17 cellular contexts compared by ENCODE assay signal in the genomic region with DNA sequence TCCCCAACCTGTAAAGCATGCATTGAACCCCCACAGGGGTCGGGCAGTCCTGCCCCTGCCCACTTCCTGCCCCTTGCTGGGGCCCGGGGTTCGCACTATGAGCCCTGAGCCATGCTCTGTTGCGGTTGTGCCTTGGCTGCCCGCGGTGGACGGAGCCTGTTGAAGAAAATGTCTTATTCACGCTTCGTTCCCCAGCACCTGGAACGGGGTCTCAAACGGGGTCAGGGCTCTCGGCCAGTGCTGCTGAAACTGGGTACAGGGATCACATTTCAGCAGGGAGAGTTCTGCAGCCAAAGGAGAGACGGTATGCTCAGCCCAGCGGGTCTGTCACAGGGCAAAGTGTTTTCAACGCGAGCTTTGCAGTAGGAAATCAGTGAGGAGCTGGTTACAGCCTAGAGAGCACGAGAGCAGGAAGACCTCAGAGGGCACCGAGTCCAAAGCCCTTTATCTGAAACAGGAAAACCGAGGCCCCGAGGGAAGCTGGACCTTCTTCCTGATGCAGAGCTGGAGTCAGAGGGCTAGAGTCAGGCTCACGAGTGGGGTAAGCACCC. TPM values are rescaled to one million over a fixed set of nuclear protein-coding genes. Genes with fewer than 3 reads are reported as not detected.
DNase-seq lines count a peak whose midpoint lies in the region; ATAC-seq, FAIRE-seq and TF ChIP-seq lines count a peak whose summit lies in the region.
"Had no signal": no experiment of that assay in that cellular context is flagged by ENCODE, and none has a peak within 500 bp of the region (broad histone marks: within the 10 kb centered on the region; RNA-seq: fewer than 3 reads in every experiment).

No MANE protein-coding gene starts in this region.

- H3K4me1 ChIP-seq in astrocyte (ENCODE audit: insufficient read depth, low read length) = peaks cover 6% of the 10 kb centered on the region
- no peaks in the 10 kb centered on the region for H3K4me1 ChIP-seq in right cardiac atrium (ENCODE audit: control insufficient read depth, insufficient read depth, low read length)
- no peaks in the 10 kb centered on the region for H3K4me1 ChIP-seq in foreskin keratinocyte
- H3K4me1 ChIP-seq: SJSA1, testis had no signal

- H3K27ac ChIP-seq in astrocyte (ENCODE audit: low read depth, low read length) (no peak overlapping the region), right cardiac atrium (ENCODE audit: low read length) (no peak overlapping the region), coronary artery (no peak overlapping the region), foreskin keratinocyte (no peak overlapping the region)
- H3K27ac ChIP-seq: 22Rv1, lower lobe of right lung, SJSA1, testis had no signal

- H3K27me3 ChIP-seq in astrocyte (ENCODE audit: insufficient read depth, low read length) = no peaks in the 10 kb centered on the region
- H3K27me3 ChIP-seq in right cardiac atrium (ENCODE audit: control insufficient read depth, insufficient read depth) = no peaks in the 10 kb centered on the region
- peaks cover 2% of the 10 kb centered on the region for H3K27me3 ChIP-seq in foreskin keratinocyte
- H3K27me3 ChIP-seq: SJSA1, testis had no signal

- H3K4me3 ChIP-seq in astrocyte (ENCODE audit: insufficient read depth, low read depth, low read length) (no peak overlapping the region), right cardiac atrium (ENCODE audit: low read length) (no peak overlapping the region), coronary artery (no peak overlapping the region)
- H3K4me3 ChIP-seq: lower lobe of right lung, SJSA1, testis had no signal

- intact Hi-C loops in right cardiac atrium (cut with DNase I) = loop anchor here in 3 of 4 donors (2.0 to 5.0 kb wide), 2 partner anchors 181 to 184 kb away; no protein-coding TSS in a partner anchor

- ATAC-seq in right cardiac atrium (peak; percentile 53 to 57), GM18873 (IDR thresholded peaks at IDR 0.05; ENCODE audit: low FRiP score, unreplicated experiment) (no peak), foreskin keratinocyte (no peak)
- ATAC-seq: lower lobe of right lung had no signal

- peak overlapping the region; percentile 53 for H2AFZ ChIP-seq in astrocyte (ENCODE audit: low read depth, low read length)

- WGBS in right cardiac atrium = 24% methylated on average over 21 of the region's 21 CpGs

- H3K4me1 Mint-ChIP-seq in astrocyte (ENCODE audit: low read depth, unreplicated experiment) = no peaks in the 10 kb centered on the region

- H3K4me2 ChIP-seq in astrocyte (ENCODE audit: low read length) = peak overlapping the region; percentile 16

- FAIRE-seq in astrocyte (lab: Jason Lieb, UNC) = no peak
- FAIRE-seq: colon had no signal

- H3K4me3 Mint-ChIP-seq in astrocyte (ENCODE audit: unreplicated experiment) = no peak overlapping the region

- H3K9me3 ChIP-seq in astrocyte (ENCODE audit: insufficient read depth, low read depth, low read length) = no peaks in the 10 kb centered on the region
- no peaks in the 10 kb centered on the region for H3K9me3 ChIP-seq in right cardiac atrium (ENCODE audit: control insufficient read depth, low read length)
- H3K9me3 ChIP-seq: SJSA1, testis had no signal

- TF ChIP-seq CTCF in astrocyte (IDR thresholded peaks at IDR 0.05; ENCODE audit: insufficient read depth, low read depth, low read length) (no peak), coronary artery (IDR thresholded peaks at IDR 0.05) (no peak), foreskin keratinocyte (conservative IDR thresholded peaks at IDR 0.05) (no peak)

- no peaks in the 10 kb centered on the region for H3K36me3 Mint-ChIP-seq in astrocyte (ENCODE audit: low read depth, unreplicated experiment)

- H3K9ac ChIP-seq in astrocyte (ENCODE audit: low read length) = peak overlapping the region; percentile 12

- H3K27ac Mint-ChIP-seq in astrocyte (ENCODE audit: unreplicated experiment) = no peak overlapping the region
- H3K27ac Mint-ChIP-seq: activated T-helper 2 cell treated with anti-CD3 and anti-CD28 coated beads, Interferon-gamma antibody, Interleukin-2, Interleukin-4, amounts not matched to agents 10 μg/mL and 5 μg/mL and 100 μg/mL, durations not matched to agents 14 hours and 24 hours and 36 hours had no signal

- DNase-seq in NCI-H510A treated with DMSO at 0.1 percent for 48 hours (lab: John Stamatoyannopoulos, UW) = peak; percentile 31
- DNase-seq in NCI-H510A (lab: John Stamatoyannopoulos, UW) = no peak
- no peak for DNase-seq in astrocyte (ENCODE audit: low read depth)
- peak in 2 of 3 donors; percentile 58 to 69 for DNase-seq in right cardiac atrium
- DNase-seq in renal cortical epithelial cell (ENCODE audit: low read depth) = peak; percentile 35
- DNase-seq in coronary artery (ENCODE audit: low spot score) = no peak
- DNase-seq in foreskin keratinocyte = no peak
- DNase-seq: activated CD4-positive, CD25-positive, alpha-beta regulatory T cell treated with anti-CD3 and anti-CD28 coated beads, Interleukin-2, amount 50 U/mL, for 72 hours; glutamatergic neuron; lower lobe of right lung; NCI-H526 treated with DMSO at 0.1 percent for 48 hours; testis had no signal

- H3K79me2 ChIP-seq in astrocyte (ENCODE audit: insufficient read depth, low read length) = no peaks in the 10 kb centered on the region

- no peaks in the 10 kb centered on the region for H3K36me3 ChIP-seq in astrocyte (ENCODE audit: insufficient read depth, low read length)
- H3K36me3 ChIP-seq: lower lobe of right lung, SJSA1 had no signal

- H3K9me3 Mint-ChIP-seq in astrocyte (ENCODE audit: unreplicated experiment) = peaks cover 2% of the 10 kb centered on the region
- H3K9me3 Mint-ChIP-seq: activated T-helper 2 cell treated with anti-CD3 and anti-CD28 coated beads, Interferon-gamma antibody, Interleukin-2, Interleukin-4, amounts not matched to agents 10 μg/mL and 5 μg/mL and 100 μg/mL, durations not matched to agents 14 hours and 24 hours and 36 hours had no signal

- no peaks in the 10 kb centered on the region for H4K20me1 ChIP-seq in astrocyte (ENCODE audit: insufficient read depth, low read length)

- peaks cover 41% of the 10 kb centered on the region for H3K27me3 Mint-ChIP-seq in astrocyte (ENCODE audit: low read depth, unreplicated experiment)

RNA-seq across cellular contexts. Expression of a gene that starts 46.3 kb away (rescaled TPM):
- total RNA-seq in astrocyte = 62.7 and 67.9 TPM in 2 replicates
- 10 to 100 TPM; 21.9 to 43.6 (median 26.7) TPM for total RNA-seq in right cardiac atrium
- 7.8 TPM for polyA plus RNA-seq in right cardiac atrium
- 20.0 and 27.2 TPM in 2 replicates for total RNA-seq in renal cortical epithelial cell
- 21.3 and 35.9 TPM in 2 replicates for total RNA-seq in foreskin keratinocyte
- 6.1 and 8.6 TPM in 2 replicates for polyA plus RNA-seq in foreskin keratinocyte

Comparison
In these comparisons a context has a peak if more than half of its experiments do, and no peak if none do; other contexts are left out.
1. DNase-seq: peak in NCI-H510A treated with DMSO at 0.1 percent for 48 hours (single experiment), right cardiac atrium (2 of 3) and renal cortical epithelial cell (single experiment); none in NCI-H510A (single experiment), astrocyte (single experiment), coronary artery (single experiment) and foreskin keratinocyte (0 of 2).
2. ATAC-seq: peak in right cardiac atrium (2 of 2); none in GM18873 (single experiment) and foreskin keratinocyte (single experiment).